Comparison of ENCODE assay signal across 8 cellular contexts in genomic region chr22:37887610-37888378, GRCh38. TPM values are rescaled to one million over a fixed set of nuclear protein-coding genes. Genes with fewer than 3 reads are reported as not detected.
DNase-seq lines count a peak whose midpoint lies in the region; ATAC-seq and FAIRE-seq lines count a peak whose summit lies in the region.

No MANE protein-coding gene starts in this region.

- no peak for ATAC-seq in HG03469 (IDR thresholded peaks at IDR 0.05; ENCODE audit: unreplicated experiment)

- H3K36me3 ChIP-seq in muscle layer of colon (ENCODE audit: insufficient read depth, low read length), result peaks cover 20% of the 10 kb centered on the region

- H3K27me3 ChIP-seq in muscle layer of colon (ENCODE audit: control insufficient read depth in 1 of 2, insufficient read depth in 2 of 2, low read length in 2 of 2), result no peaks in the 10 kb centered on the region

- H3K4me1 ChIP-seq in muscle layer of colon (ENCODE audit: insufficient read depth, low read length), result peaks cover 59% of the 10 kb centered on the region

- DNase-seq in AG08395 (ENCODE audit: low spot score), result peak; percentile 79
- peak; percentile 36 for DNase-seq in M059J (ENCODE audit: low read depth)
- DNase-seq in NCI-H2081 treated with DMSO at 0.1 percent for 48 hours (lab: John Stamatoyannopoulos, UW), result no peak
- no peak for DNase-seq in stimulated activated naive CD4-positive, alpha-beta T cell (lab: John Stamatoyannopoulos, UW)
- DNase-seq in NCI-H510A (lab: John Stamatoyannopoulos, UW), result no peak

- peak overlapping the region; percentile 64 for H3K27ac ChIP-seq in muscle layer of colon (ENCODE audit: low read depth, low read length)

- H3K4me3 ChIP-seq in muscle layer of colon (ENCODE audit: low read depth in 1 of 2, low read length in 2 of 2), result no peak overlapping the region

- FAIRE-seq in endometrium (lab: Jason Lieb, UNC), result peak; percentile 96

- H3K9me3 ChIP-seq in muscle layer of colon (ENCODE audit: low read length), result no peaks in the 10 kb centered on the region

- H3K9ac ChIP-seq in muscle layer of colon (ENCODE audit: low read length), result peak overlapping the region; percentile 18

RNA-seq across cellular contexts. Expression of gene MICALL1, which starts 18.3 kb away (rescaled TPM):
- total RNA-seq in M059J (2014; rRNA removed; shearing (Covaris generic)), result 7.1 and 13.7 TPM in 2 replicates

RNA-seq across cellular contexts. Expression of gene EIF3L, which starts 38.6 kb away (rescaled TPM):
- total RNA-seq in M059J (2014; rRNA removed; shearing (Covaris generic)), result 136 and 156 TPM in 2 replicates

RNA-seq across cellular contexts. Expression of gene ANKRD54, which starts 43.7 kb away (rescaled TPM):
- total RNA-seq in M059J (2014; rRNA removed; shearing (Covaris generic)), result 17.0 and 20.6 TPM in 2 replicates

Comparison
In these comparisons a context has a peak if more than half of its experiments do, and no peak if none do; other contexts are left out.
1. DNase-seq: peak in AG08395 (single experiment) and M059J (single experiment); none in NCI-H2081 treated with DMSO at 0.1 percent for 48 hours (single experiment), stimulated activated naive CD4-positive, alpha-beta T cell (0 of 6) and NCI-H510A (single experiment).